1 cellular context compared by ENCODE assay signal in genomic region chr19:49148784-49149651, GRCh38.
A peak's percentile ranks its signal among the peaks of the same experiment; 100 is the strongest.
TF ChIP-seq lines count a peak whose summit lies in the region.

No MANE protein-coding gene starts in this region.

TF ChIP-seq in HepG2, 621 proteins besides CTCF, POLR2A, EP300 and RAD21 (continues in another document):
- TF ChIP-seq CBFB (CRISPR knock-in tag; IDR thresholded peaks at IDR 0.05), result no peak
- TF ChIP-seq AGO1 (IDR thresholded peaks at IDR 0.05; ENCODE audit: low read depth, low read length, poor library complexity, severe bottlenecking), result peak; percentile 39
- TF ChIP-seq TFDP2 (CRISPR knock-in tag; IDR thresholded peaks at IDR 0.05), result no peak
- no peak for TF ChIP-seq MEF2D (CRISPR knock-in tag; IDR thresholded peaks at IDR 0.05)
- no peak for TF ChIP-seq ZNF850 (CRISPR knock-in tag; conservative IDR thresholded peaks at IDR 0.05)
- TF ChIP-seq SAP130 (CRISPR knock-in tag; IDR thresholded peaks at IDR 0.05; ENCODE audit: low read depth), result peak; percentile 67
- no peak for TF ChIP-seq PATZ1 (CRISPR knock-in tag; IDR thresholded peaks at IDR 0.05)
- 0 out of 2 replicates have a peak, but pooled peaks have one; percentile 55 for TF ChIP-seq ZNF710 (CRISPR knock-in tag; IDR thresholded peaks at IDR 0.05; ENCODE audit: borderline replicate concordance)
- TF ChIP-seq SRY (CRISPR knock-in tag; IDR thresholded peaks at IDR 0.05), result no peak
- TF ChIP-seq ZMYM4 (CRISPR knock-in tag; IDR thresholded peaks at IDR 0.05), result no peak
- no peak for TF ChIP-seq SMARCC2 (IDR thresholded peaks at IDR 0.05)
- peak; percentile 48; the same call in 1 of the 2 replicates for TF ChIP-seq NFKB2 (CRISPR knock-in tag; IDR thresholded peaks at IDR 0.05; ENCODE audit: borderline replicate concordance)
- 0 out of 2 replicates have a peak, but pooled peaks have one; percentile 36 for TF ChIP-seq ZBTB7B (CRISPR knock-in tag; IDR thresholded peaks at IDR 0.05)
- TF ChIP-seq DBP (CRISPR knock-in tag; IDR thresholded peaks at IDR 0.05; ENCODE audit: not compliant biosample characterization), result no peak
- no peak for TF ChIP-seq RNF219 (CRISPR knock-in tag; IDR thresholded peaks at IDR 0.05)
- TF ChIP-seq SRSF1 (optimal IDR thresholded peaks at IDR 0.05; ENCODE audit: low read depth, low read length), result peak; percentile 35
- TF ChIP-seq ZFP37 (CRISPR knock-in tag; IDR thresholded peaks at IDR 0.05; ENCODE audit: borderline replicate concordance), result no peak
- TF ChIP-seq MIER2 (CRISPR knock-in tag; IDR thresholded peaks at IDR 0.05), result peak; percentile 82
- TF ChIP-seq EZH2 (conservative IDR thresholded peaks at IDR 0.05; ENCODE audit: low read depth, low read length), result no peak
- no peak for TF ChIP-seq HES4 (CRISPR knock-in tag; IDR thresholded peaks at IDR 0.05; ENCODE audit: borderline replicate concordance)
- TF ChIP-seq ZNF776 (CRISPR knock-in tag; IDR thresholded peaks at IDR 0.05), result 0 out of 2 replicates have a peak, but pooled peaks have one; percentile 55
- no peak for TF ChIP-seq ZKSCAN5 (CRISPR knock-in tag; IDR thresholded peaks at IDR 0.05)
- 0 out of 2 replicates have a peak, but pooled peaks have one; percentile 47 for TF ChIP-seq CHCHD3 (CRISPR knock-in tag; IDR thresholded peaks at IDR 0.05)
- peak; percentile 62 for TF ChIP-seq ZFX (CRISPR knock-in tag; IDR thresholded peaks at IDR 0.05; ENCODE audit: low read depth)
- TF ChIP-seq ZNF235 (CRISPR knock-in tag; IDR thresholded peaks at IDR 0.05; ENCODE audit: borderline replicate concordance), result no peak
- no peak for TF ChIP-seq ZNF790 (CRISPR knock-in tag; IDR thresholded peaks at IDR 0.05; ENCODE audit: borderline replicate concordance)
- 0 out of 2 replicates have a peak, but pooled peaks have one; percentile 54 for TF ChIP-seq ZNF607 (CRISPR knock-in tag; IDR thresholded peaks at IDR 0.05; ENCODE audit: borderline replicate concordance)
- TF ChIP-seq ATF7-NPFF (CRISPR knock-in tag; IDR thresholded peaks at IDR 0.05; ENCODE audit: low read depth), result peak; percentile 42; the same call in 1 of the 2 replicates
- no peak for TF ChIP-seq TGIF2 (CRISPR knock-in tag; IDR thresholded peaks at IDR 0.05)
- TF ChIP-seq ZBTB39 (CRISPR knock-in tag; IDR thresholded peaks at IDR 0.05), result no peak
- no peak for TF ChIP-seq FOXA1 (IDR thresholded peaks at IDR 0.05)
- no peak for TF ChIP-seq FOXA1 (CRISPR knock-in tag; IDR thresholded peaks at IDR 0.05)
- no peak for TF ChIP-seq ZHX2 (IDR thresholded peaks at IDR 0.05; ENCODE audit: low read depth)
- no peak for TF ChIP-seq ZHX2 (CRISPR knock-in tag; IDR thresholded peaks at IDR 0.05; ENCODE audit: borderline replicate concordance)
- no peak for TF ChIP-seq KDM2A (CRISPR knock-in tag; IDR thresholded peaks at IDR 0.05; ENCODE audit: borderline replicate concordance, low read depth)
- TF ChIP-seq ZNF232 (CRISPR knock-in tag; IDR thresholded peaks at IDR 0.05; ENCODE audit: borderline replicate concordance), result no peak
- TF ChIP-seq ZNF746 (CRISPR knock-in tag; IDR thresholded peaks at IDR 0.05), result no peak
- TF ChIP-seq DR1 (CRISPR knock-in tag; IDR thresholded peaks at IDR 0.05), result peak; percentile 73
- TF ChIP-seq CAMTA2 (CRISPR knock-in tag; IDR thresholded peaks at IDR 0.05; ENCODE audit: borderline replicate concordance), result 0 out of 2 replicates have a peak, but pooled peaks have one; percentile 45
- no peak for TF ChIP-seq ZNF383 (CRISPR knock-in tag; IDR thresholded peaks at IDR 0.05; ENCODE audit: borderline replicate concordance)
- no peak for TF ChIP-seq ZNF503 (CRISPR knock-in tag; IDR thresholded peaks at IDR 0.05)
- TF ChIP-seq NR2F6 (IDR thresholded peaks at IDR 0.05), result no peak
- TF ChIP-seq NR2F6 (CRISPR knock-in tag; IDR thresholded peaks at IDR 0.05), result no peak
- TF ChIP-seq DNMT1 (CRISPR knock-in tag; IDR thresholded peaks at IDR 0.05), result no peak
- no peak for TF ChIP-seq EEA1 (CRISPR knock-in tag; IDR thresholded peaks at IDR 0.05; ENCODE audit: borderline replicate concordance)
- no peak for TF ChIP-seq ZNF816 (CRISPR knock-in tag; IDR thresholded peaks at IDR 0.05; ENCODE audit: borderline replicate concordance)
- TF ChIP-seq PREB (CRISPR knock-in tag; IDR thresholded peaks at IDR 0.05), result no peak
- TF ChIP-seq ZSCAN25 (CRISPR knock-in tag; IDR thresholded peaks at IDR 0.05), result no peak
